Comparison of ENCODE assay signal across 8 cellular contexts in genomic region chr9:12775373-12775962, GRCh38. TPM values are rescaled to one million over a fixed set of nuclear protein-coding genes. Genes with fewer than 3 reads are reported as not detected.
DNase-seq lines count a peak whose midpoint lies in the region; ATAC-seq lines count a peak whose summit lies in the region.

No MANE protein-coding gene starts in this region.

- POLR2A ChIA-PET in T-cell (lab: Charles Lee): no interaction called here

- H3K9ac ChIP-seq in endocrine pancreas (ENCODE audit: control insufficient read depth, insufficient read depth, low read length) (peak overlapping the region; percentile 97), mucosa of stomach (ENCODE audit: low read length) (peak overlapping the region; percentile 82)

- no peak overlapping the region for H3K4me3 Mint-ChIP-seq in T-cell

- H3K27me3 Mint-ChIP-seq in T-cell: peaks cover 17 to 20% of the 10 kb centered on the region in 2 donors

- peaks cover 0 to 3% (median 0%) of the 10 kb centered on the region in 3 donors for H3K9me3 Mint-ChIP-seq in T-cell

- H3K27me3 ChIP-seq in endocrine pancreas (ENCODE audit: control insufficient read depth, insufficient read depth, low read length): no peaks in the 10 kb centered on the region
- H3K27me3 ChIP-seq in mucosa of stomach (ENCODE audit: control insufficient read depth, insufficient read depth, low read length): no peaks in the 10 kb centered on the region

- CTCF ChIA-PET in T-cell (lab: Charles Lee): no interaction called here

- H3K4me3 ChIP-seq in endocrine pancreas (ENCODE audit: control insufficient read depth, insufficient read depth, low read length) (peak overlapping the region; percentile 99), mucosa of stomach (ENCODE audit: low read length) (peak overlapping the region; percentile 83)

- H3K27ac Mint-ChIP-seq in T-cell: no peak overlapping the region

- H3K36me3 ChIP-seq in endocrine pancreas (ENCODE audit: control insufficient read depth, insufficient read depth, low read length) (no peaks in the 10 kb centered on the region), mucosa of stomach (ENCODE audit: control insufficient read depth, insufficient read depth, low read length) (no peaks in the 10 kb centered on the region)

- ATAC-seq in GM21529 (IDR thresholded peaks at IDR 0.05; ENCODE audit: unreplicated experiment): no peak
- no peak for ATAC-seq in T-cell (replicated peaks in 1 of 4)

- DNase-seq in NCI-H524 (lab: John Stamatoyannopoulos, UW) (peak; percentile 48 to 49), NCI-H524 treated with DMSO at 0.1 percent for 48 hours (lab: John Stamatoyannopoulos, UW) (no peak), NCI-H526 (lab: John Stamatoyannopoulos, UW) (peak; percentile 20 to 69), DMS114 treated with DMSO at 0.1 percent for 48 hours (lab: John Stamatoyannopoulos, UW; ENCODE audit: unreplicated experiment) (no peak), T-cell (no peak)

- H3K4me1 ChIP-seq in endocrine pancreas (ENCODE audit: control insufficient read depth, insufficient read depth, low read length) (peaks cover 5% of the 10 kb centered on the region), mucosa of stomach (ENCODE audit: control insufficient read depth, insufficient read depth, low read length) (peaks cover 4% of the 10 kb centered on the region)

- peaks cover 0 to 7% (median 6%) of the 10 kb centered on the region in 3 donors for H3K4me1 Mint-ChIP-seq in T-cell

- no peaks in the 10 kb centered on the region for H3K9me3 ChIP-seq in endocrine pancreas (ENCODE audit: control insufficient read depth, low read length)
- H3K9me3 ChIP-seq in mucosa of stomach (ENCODE audit: control insufficient read depth, low read length): no peaks in the 10 kb centered on the region

- H3K36me3 Mint-ChIP-seq in T-cell: no peaks in the 10 kb centered on the region

RNA-seq across cellular contexts. Expression of gene LURAP1L, which starts 0.6 kb away (rescaled TPM):
- not detected for total RNA-seq in T-cell

Comparison
In these comparisons a context has a peak if more than half of its experiments do, and no peak if none do; other contexts are left out.
1. DNase-seq: peak in NCI-H524 (2 of 2) and NCI-H526 (2 of 2); none in NCI-H524 treated with DMSO at 0.1 percent for 48 hours (single experiment), DMS114 treated with DMSO at 0.1 percent for 48 hours (single experiment) and T-cell (0 of 34).